ENCODE assay signal across 1 cellular context in the genomic region with DNA sequence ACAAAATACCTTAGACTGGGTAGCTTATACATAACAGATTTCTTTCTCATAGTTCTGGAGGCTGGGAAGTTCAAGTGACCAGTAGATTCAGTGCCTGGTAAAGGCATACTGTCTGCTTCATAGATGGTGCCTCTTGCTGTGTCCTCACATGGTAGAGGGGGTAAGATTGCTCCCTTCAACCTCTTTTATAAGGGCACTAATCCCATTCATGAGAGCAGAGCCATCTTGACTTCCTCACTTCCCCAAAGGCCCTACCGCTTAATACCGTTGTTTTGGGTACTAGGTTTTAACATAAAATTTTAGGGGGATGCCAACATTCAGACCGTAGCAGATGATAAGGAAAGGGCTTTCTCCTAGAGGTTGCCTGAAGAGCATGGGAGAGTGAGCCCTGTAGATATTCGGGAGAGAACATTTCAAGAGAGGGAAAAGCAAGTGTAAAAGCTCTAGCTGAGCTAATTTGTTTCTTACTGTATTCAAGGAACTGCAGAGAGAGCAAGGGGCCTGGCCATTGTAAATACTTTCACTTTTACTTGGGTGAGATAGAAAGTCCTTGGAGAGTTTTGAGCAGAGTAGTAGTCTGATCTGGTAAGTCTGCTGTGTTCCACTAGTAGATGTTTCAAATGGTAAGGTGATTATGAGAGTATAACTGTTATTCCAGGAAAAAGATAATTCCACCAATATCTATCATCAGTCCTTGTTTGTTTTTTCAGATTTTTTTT.
TF ChIP-seq lines count a peak whose summit lies in the region.

No MANE protein-coding gene starts in this region.

TF ChIP-seq in GM12878, 131 proteins besides CTCF, POLR2A, EP300 and RAD21 (continued from another document):
- TF ChIP-seq, protein P1, sequence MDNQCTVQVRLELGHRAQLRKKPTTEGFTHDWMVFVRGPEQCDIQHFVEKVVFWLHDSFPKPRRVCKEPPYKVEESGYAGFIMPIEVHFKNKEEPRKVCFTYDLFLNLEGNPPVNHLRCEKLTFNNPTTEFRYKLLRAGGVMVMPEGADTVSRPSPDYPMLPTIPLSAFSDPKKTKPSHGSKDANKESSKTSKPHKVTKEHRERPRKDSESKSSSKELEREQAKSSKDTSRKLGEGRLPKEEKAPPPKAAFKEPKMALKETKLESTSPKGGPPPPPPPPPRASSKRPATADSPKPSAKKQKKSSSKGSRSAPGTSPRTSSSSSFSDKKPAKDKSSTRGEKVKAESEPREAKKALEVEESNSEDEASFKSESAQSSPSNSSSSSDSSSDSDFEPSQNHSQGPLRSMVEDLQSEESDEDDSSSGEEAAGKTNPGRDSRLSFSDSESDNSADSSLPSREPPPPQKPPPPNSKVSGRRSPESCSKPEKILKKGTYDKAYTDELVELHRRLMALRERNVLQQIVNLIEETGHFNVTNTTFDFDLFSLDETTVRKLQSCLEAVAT (IDR thresholded peaks at IDR 0.05): peak; percentile 84
- TF ChIP-seq SPI1 (IDR thresholded peaks at IDR 0.05; ENCODE audit: borderline replicate concordance, insufficient read depth, low read depth, low read length): 0 out of 2 replicates have a peak, but pooled peaks have one; percentile 36
- TF ChIP-seq, protein P2, sequence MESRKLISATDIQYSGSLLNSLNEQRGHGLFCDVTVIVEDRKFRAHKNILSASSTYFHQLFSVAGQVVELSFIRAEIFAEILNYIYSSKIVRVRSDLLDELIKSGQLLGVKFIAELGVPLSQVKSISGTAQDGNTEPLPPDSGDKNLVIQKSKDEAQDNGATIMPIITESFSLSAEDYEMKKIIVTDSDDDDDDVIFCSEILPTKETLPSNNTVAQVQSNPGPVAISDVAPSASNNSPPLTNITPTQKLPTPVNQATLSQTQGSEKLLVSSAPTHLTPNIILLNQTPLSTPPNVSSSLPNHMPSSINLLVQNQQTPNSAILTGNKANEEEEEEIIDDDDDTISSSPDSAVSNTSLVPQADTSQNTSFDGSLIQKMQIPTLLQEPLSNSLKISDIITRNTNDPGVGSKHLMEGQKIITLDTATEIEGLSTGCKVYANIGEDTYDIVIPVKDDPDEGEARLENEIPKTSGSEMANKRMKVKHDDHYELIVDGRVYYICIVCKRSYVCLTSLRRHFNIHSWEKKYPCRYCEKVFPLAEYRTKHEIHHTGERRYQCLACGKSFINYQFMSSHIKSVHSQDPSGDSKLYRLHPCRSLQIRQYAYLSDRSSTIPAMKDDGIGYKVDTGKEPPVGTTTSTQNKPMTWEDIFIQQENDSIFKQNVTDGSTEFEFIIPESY (IDR thresholded peaks at IDR 0.05): peak; percentile 97
- 0 out of 2 replicates have a peak, but pooled peaks have one; percentile 14 for TF ChIP-seq NFIC (IDR thresholded peaks at IDR 0.05; ENCODE audit: low read depth, low read length)
- no peak for TF ChIP-seq HCFC1 (IDR thresholded peaks at IDR 0.05; ENCODE audit: low read length)
- TF ChIP-seq, protein P3, sequence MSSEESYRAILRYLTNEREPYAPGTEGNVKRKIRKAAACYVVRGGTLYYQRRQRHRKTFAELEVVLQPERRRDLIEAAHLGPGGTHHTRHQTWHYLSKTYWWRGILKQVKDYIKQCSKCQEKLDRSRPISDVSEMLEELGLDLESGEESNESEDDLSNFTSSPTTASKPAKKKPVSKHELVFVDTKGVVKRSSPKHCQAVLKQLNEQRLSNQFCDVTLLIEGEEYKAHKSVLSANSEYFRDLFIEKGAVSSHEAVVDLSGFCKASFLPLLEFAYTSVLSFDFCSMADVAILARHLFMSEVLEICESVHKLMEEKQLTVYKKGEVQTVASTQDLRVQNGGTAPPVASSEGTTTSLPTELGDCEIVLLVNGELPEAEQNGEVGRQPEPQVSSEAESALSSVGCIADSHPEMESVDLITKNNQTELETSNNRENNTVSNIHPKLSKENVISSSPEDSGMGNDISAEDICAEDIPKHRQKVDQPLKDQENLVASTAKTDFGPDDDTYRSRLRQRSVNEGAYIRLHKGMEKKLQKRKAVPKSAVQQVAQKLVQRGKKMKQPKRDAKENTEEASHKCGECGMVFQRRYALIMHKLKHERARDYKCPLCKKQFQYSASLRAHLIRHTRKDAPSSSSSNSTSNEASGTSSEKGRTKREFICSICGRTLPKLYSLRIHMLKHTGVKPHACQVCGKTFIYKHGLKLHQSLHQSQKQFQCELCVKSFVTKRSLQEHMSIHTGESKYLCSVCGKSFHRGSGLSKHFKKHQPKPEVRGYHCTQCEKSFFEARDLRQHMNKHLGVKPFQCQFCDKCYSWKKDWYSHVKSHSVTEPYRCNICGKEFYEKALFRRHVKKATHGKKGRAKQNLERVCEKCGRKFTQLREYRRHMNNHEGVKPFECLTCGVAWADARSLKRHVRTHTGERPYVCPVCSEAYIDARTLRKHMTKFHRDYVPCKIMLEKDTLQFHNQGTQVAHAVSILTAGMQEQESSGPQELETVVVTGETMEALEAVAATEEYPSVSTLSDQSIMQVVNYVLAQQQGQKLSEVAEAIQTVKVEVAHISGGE (CRISPR knock-in tag; IDR thresholded peaks at IDR 0.05): no peak
- TF ChIP-seq ZNF217 (IDR thresholded peaks at IDR 0.05): no peak
